In genomic region chr2:127196998-127197397, GRCh38 we compare ENCODE assay signal across 10 cellular contexts. TPM values are rescaled to one million over a fixed set of nuclear protein-coding genes. Genes with fewer than 3 reads are reported as not detected.
DNase-seq lines count a peak whose midpoint lies in the region; ATAC-seq and TF ChIP-seq lines count a peak whose summit lies in the region.
"Had no signal": no experiment of that assay in that cellular context is flagged by ENCODE, and none has a peak within 500 bp of the region (broad histone marks: within the 10 kb centered on the region; RNA-seq: fewer than 3 reads in every experiment).

No MANE protein-coding gene starts in this region.

- H3K4me1 Mint-ChIP-seq in CD4-positive, CD25-positive, alpha-beta regulatory T cell: peaks cover 0 to 7% (median 0%) of the 10 kb centered on the region in 4 donors

- H3K4me3 Mint-ChIP-seq in CD4-positive, CD25-positive, alpha-beta regulatory T cell: peak overlapping the region in 3 of 4 donors; percentile 77 to 92 (median 82)
- H3K4me3 Mint-ChIP-seq: brain had no signal

- no peak overlapping the region for H2AFZ ChIP-seq in OCI-LY7 (ENCODE audit: low read length)

- H3K36me3 Mint-ChIP-seq in CD4-positive, CD25-positive, alpha-beta regulatory T cell: no peaks in the 10 kb centered on the region

- H3K27me3 ChIP-seq in CD4-positive, CD25-positive, alpha-beta regulatory T cell (ENCODE audit: control insufficient read depth, insufficient read depth, low read length): no peaks in the 10 kb centered on the region
- H3K27me3 ChIP-seq in right atrium auricular region: no peaks in the 10 kb centered on the region

- TF ChIP-seq CTCF in OCI-LY7 (conservative IDR thresholded peaks at IDR 0.05; ENCODE audit: low read length) (peak; percentile 73), fibroblast of mammary gland (conservative IDR thresholded peaks at IDR 0.05; ENCODE audit: control insufficient read depth, insufficient read depth, low read depth, low read length) (peak; percentile 33), right atrium auricular region (IDR thresholded peaks at IDR 0.05) (no peak)

- no peaks in the 10 kb centered on the region for H3K9me3 Mint-ChIP-seq in CD4-positive, CD25-positive, alpha-beta regulatory T cell
- H3K9me3 Mint-ChIP-seq: stimulated activated naive CD8-positive, alpha-beta T cell treated with anti-CD3 and anti-CD28 coated beads, Interleukin-15, Interleukin-2, amounts not matched to agents 100 ng/mL and 50 ng/mL, for 24 hours had no signal

- POLR2A ChIA-PET in OCI-LY7 (lab: Charles Lee): no interaction called here

- H4K20me1 ChIP-seq in OCI-LY7 (ENCODE audit: insufficient read depth, low read length): no peaks in the 10 kb centered on the region

- BruUV-seq in OCI-LY7 (replicated peaks; lab: Mats Ljungman, UMichigan): no TSS peak

- no peaks in the 10 kb centered on the region for H3K9me2 ChIP-seq in OCI-LY7 (ENCODE audit: insufficient read depth, low read length)

- intact Hi-C loops in OCI-LY7 (cut with micrococcal nuclease; ENCODE audit: unreplicated experiment): loop anchor here (1.0 kb wide), 2 partner anchors 256 to 282 kb away; no protein-coding TSS in a partner anchor

- no peaks in the 10 kb centered on the region for H3K9me3 ChIP-seq in CD4-positive, CD25-positive, alpha-beta regulatory T cell (ENCODE audit: control insufficient read depth in 2 of 2, low read length in 2 of 2)
- no peaks in the 10 kb centered on the region for H3K9me3 ChIP-seq in OCI-LY7 (ENCODE audit: low read length)
- no peaks in the 10 kb centered on the region for H3K9me3 ChIP-seq in right atrium auricular region

- no peaks in the 10 kb centered on the region for H3K36me3 ChIP-seq in CD4-positive, CD25-positive, alpha-beta regulatory T cell (ENCODE audit: control insufficient read depth, insufficient read depth, low read length)
- H3K36me3 ChIP-seq in OCI-LY7 (ENCODE audit: insufficient read depth, low read length) (no peaks in the 10 kb centered on the region), right atrium auricular region (no peaks in the 10 kb centered on the region)

- no peaks in the 10 kb centered on the region for H3K79me2 ChIP-seq in OCI-LY7 (ENCODE audit: insufficient read depth, low read depth, low read length)

- DNase-seq in CD4-positive, CD25-positive, alpha-beta regulatory T cell: peak in 1 of 3 donors; percentile 43
- DNase-seq in OCI-LY7 (ENCODE audit: low spot score) (peak; percentile 38), fibroblast of mammary gland (ENCODE audit: low read depth) (no peak), kidney tubule cell (ENCODE audit: low spot score) (no peak), right atrium auricular region (ENCODE audit: low spot score) (no peak)
- no peak for DNase-seq in activated CD4-positive, CD25-positive, alpha-beta regulatory T cell treated with anti-CD3 and anti-CD28 coated beads, Interleukin-2, amount 50 U/mL, for 72 hours

- no peaks in the 10 kb centered on the region for H3K27me3 Mint-ChIP-seq in CD4-positive, CD25-positive, alpha-beta regulatory T cell
- H3K27me3 Mint-ChIP-seq: brain; stimulated activated naive CD8-positive, alpha-beta T cell treated with anti-CD3 and anti-CD28 coated beads, Interleukin-15, Interleukin-2, amounts not matched to agents 100 ng/mL and 50 ng/mL, for 24 hours had no signal

- no peak overlapping the region for H3K27ac Mint-ChIP-seq in CD4-positive, CD25-positive, alpha-beta regulatory T cell

- no peak overlapping the region for H3K27ac ChIP-seq in CD4-positive, CD25-positive, alpha-beta regulatory T cell (ENCODE audit: insufficient read depth, low read length, poor library complexity, severe bottlenecking)
- H3K27ac ChIP-seq in OCI-LY7 (ENCODE audit: low read depth, low read length, poor library complexity, severe bottlenecking) (no peak overlapping the region), right atrium auricular region (no peak overlapping the region)

- H3K4me2 ChIP-seq in OCI-LY7 (ENCODE audit: low read length): no peak overlapping the region; the same call in 1 of the 2 replicates

- CTCF ChIA-PET in OCI-LY7 (lab: Charles Lee; ENCODE audit: unreplicated experiment): interaction anchor here (0.6 kb wide), 1 partner anchor 282 kb away, joined by 3 read pairs; no protein-coding TSS in a partner anchor

- H3K4me1 ChIP-seq in CD4-positive, CD25-positive, alpha-beta regulatory T cell (ENCODE audit: control insufficient read depth, insufficient read depth, low read length, poor library complexity, severe bottlenecking): peaks cover 5% of the 10 kb centered on the region
- no peaks in the 10 kb centered on the region for H3K4me1 ChIP-seq in OCI-LY7 (ENCODE audit: insufficient read depth, low read length, poor library complexity, severe bottlenecking)
- H3K4me1 ChIP-seq in right atrium auricular region: peaks cover 0 to 3% of the 10 kb centered on the region in 2 donors

- peak overlapping the region; percentile 37 for H3K4me3 ChIP-seq in CD4-positive, CD25-positive, alpha-beta regulatory T cell (ENCODE audit: low read depth, low read length)
- H3K4me3 ChIP-seq in OCI-LY7 (ENCODE audit: low read depth, low read length, poor library complexity, severe bottlenecking) (no peak overlapping the region), fibroblast of mammary gland (ENCODE audit: control insufficient read depth, low read depth, low read length) (no peak overlapping the region), right atrium auricular region (no peak overlapping the region)

- ATAC-seq in CD4-positive, CD25-positive, alpha-beta regulatory T cell (ENCODE audit: low read depth in 2 of 2): no peak
- ATAC-seq in GM18868 (IDR thresholded peaks at IDR 0.05; ENCODE audit: unreplicated experiment) (peak; percentile 65), HG02763 (IDR thresholded peaks at IDR 0.05; ENCODE audit: unreplicated experiment) (no peak)

RNA-seq across cellular contexts. Expression of gene CYP27C1, which starts 23.1 kb away (rescaled TPM):
- total RNA-seq in CD4-positive, CD25-positive, alpha-beta regulatory T cell: not detected
- not detected for polyA plus RNA-seq in CD4-positive, CD25-positive, alpha-beta regulatory T cell
- total RNA-seq in OCI-LY7 (2014; rRNA removed; shearing (Covaris generic)): not detected in 2 replicates
- total RNA-seq in OCI-LY7 (2022): not detected in 2 replicates
- under 1 TPM in 1 of 2 donors, not detected in 1; 0.24 TPM for total RNA-seq in right atrium auricular region

Comparison
In these comparisons a context has a peak if more than half of its experiments do, and no peak if none do; other contexts are left out.
1. CTCF ChIP-seq: peak in OCI-LY7 (single experiment) and fibroblast of mammary gland (single experiment); none in right atrium auricular region (0 of 2).